36 cellular contexts compared by ENCODE assay signal in the genomic region with DNA sequence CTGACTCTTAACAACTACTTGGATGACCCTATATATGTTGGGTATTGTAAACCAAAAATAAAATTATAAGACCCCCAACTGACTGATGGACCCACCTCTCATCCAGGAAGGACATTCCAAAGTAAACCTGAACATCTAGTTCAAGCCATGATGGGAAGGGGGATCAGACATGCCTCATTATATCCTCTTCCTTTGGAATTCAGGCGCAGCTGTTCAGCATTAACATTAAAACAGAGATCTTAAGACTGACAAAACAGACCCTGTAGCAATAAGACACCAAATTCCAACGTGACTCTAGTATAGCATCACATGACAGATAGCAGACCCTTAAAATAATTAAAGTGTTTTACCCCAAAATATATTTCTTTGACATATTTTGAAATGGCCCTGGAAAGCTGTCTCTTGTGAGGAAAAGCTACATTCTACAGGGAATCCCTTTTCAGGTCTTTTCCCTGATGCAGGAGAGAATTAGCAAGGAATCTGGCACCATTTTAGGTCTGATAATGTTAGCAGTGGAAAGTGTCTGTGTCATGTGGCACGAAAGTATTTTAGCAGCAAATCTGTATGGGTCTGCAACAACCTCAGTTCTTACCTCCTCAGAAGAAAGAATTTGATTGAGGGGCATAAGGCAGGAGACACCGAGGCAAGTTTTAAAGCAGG.
"Had no signal": no experiment of that assay in that cellular context is flagged by ENCODE, and none has a peak within 500 bp of the region (broad histone marks: within the 10 kb centered on the region; RNA-seq: fewer than 3 reads in every experiment).

No MANE protein-coding gene starts in this region.

- H3K4me1 Mint-ChIP-seq: activated CD4-positive, alpha-beta T cell treated with anti-CD3 and anti-CD28 coated beads, Interleukin-2, amount 10 ng/mL, durations not matched to agents 7 days and 5 days; activated naive CD4-positive, alpha-beta T cell treated with anti-CD3 and anti-CD28 coated beads, Interleukin-2, amount 10 ng/mL, durations not matched to agents 7 days and 5 days; activated naive CD8-positive, alpha-beta T cell treated with anti-CD3 and anti-CD28 coated beads, Interleukin-2, amount 50 U/mL, for 24 hours had no signal

- ATAC-seq: activated CD8-positive, alpha-beta T cell treated with anti-CD3 and anti-CD28 coated beads, Interleukin-2, amount 10 ng/mL, durations not matched to agents 7 days and 5 days; activated naive CD8-positive, alpha-beta T cell treated with anti-CD3 and anti-CD28 coated beads, Interleukin-2, amount 50 U/mL, for 24 hours; activated T-cell treated with anti-CD3 and anti-CD28 coated beads, Interleukin-2, amount 50 U/mL, for 4 hours; PC-3 had no signal

- H3K4me3 Mint-ChIP-seq: activated CD4-positive, alpha-beta T cell treated with anti-CD3 and anti-CD28 coated beads, Interleukin-2, amount 10 ng/mL, durations not matched to agents 7 days and 5 days; activated CD8-positive, alpha-beta T cell treated with anti-CD3 and anti-CD28 coated beads, Interleukin-2, amount 10 ng/mL, durations not matched to agents 7 days and 5 days; activated naive CD4-positive, alpha-beta T cell treated with anti-CD3 and anti-CD28 coated beads, Interleukin-2, amount 10 ng/mL, durations not matched to agents 7 days and 5 days; activated naive CD8-positive, alpha-beta T cell; activated naive CD8-positive, alpha-beta T cell treated with anti-CD3 and anti-CD28 coated beads, Interleukin-2, amount 50 U/mL, for 24 hours; activated T-cell treated with anti-CD3 and anti-CD28 coated beads, Interleukin-2, amount 50 U/mL, for 4 hours; brain had no signal

- H3K27ac Mint-ChIP-seq: activated CD4-positive, alpha-beta T cell treated with anti-CD3 and anti-CD28 coated beads, Interleukin-2, amount 10 ng/mL, durations not matched to agents 7 days and 5 days; activated CD8-positive, alpha-beta T cell treated with anti-CD3 and anti-CD28 coated beads, Interleukin-2, amount 10 ng/mL, durations not matched to agents 7 days and 5 days; activated naive CD4-positive, alpha-beta T cell treated with anti-CD3 and anti-CD28 coated beads, Interleukin-2, amount 10 ng/mL, durations not matched to agents 7 days and 5 days; activated naive CD8-positive, alpha-beta T cell; activated naive CD8-positive, alpha-beta T cell treated with anti-CD3 and anti-CD28 coated beads, Interleukin-2, amount 50 U/mL, for 24 hours; brain had no signal

- DNase-seq: activated CD4-positive, alpha-beta T cell treated with anti-CD3 and anti-CD28 coated beads, Interleukin-2, amount 10 ng/mL, durations not matched to agents 7 days and 5 days; activated CD4-positive, alpha-beta T cell treated with anti-CD3 and anti-CD28 coated beads, Interleukin-2, amount 50 U/mL, for 48 hours; activated CD4-positive, CD25-positive, alpha-beta regulatory T cell; activated CD8-positive, alpha-beta T cell treated with anti-CD3 and anti-CD28 coated beads, Interleukin-2, amount 10 ng/mL, durations not matched to agents 7 days and 5 days; activated effector memory CD4-positive, alpha-beta T cell treated with Interleukin-2 at 50 U/mL for 16 hours; activated naive CD4-positive, alpha-beta T cell treated with anti-CD3 and anti-CD28 coated beads, Interleukin-2, amount 10 ng/mL, durations not matched to agents 7 days and 5 days; activated naive CD8-positive, alpha-beta T cell treated with anti-CD3 and anti-CD28 coated beads, Interleukin-2, amount 50 U/mL, for 24 hours; activated T-cell treated with anti-CD3 and anti-CD28 coated beads, Interleukin-2, amount 50 U/mL, for 4 hours; anterior cingulate cortex; caudate nucleus; cerebellar nuclear complex; Kasumi-1; MG63; NCI-H1048; NCI-H1105 treated with DMSO at 0.1 percent for 48 hours; NCI-H1436; NCI-H1694; NCI-H1930; NCI-H2081 treated with DMSO at 0.1 percent for 48 hours; NCI-H226; NCI-H446 treated with DMSO at 0.1 percent for 48 hours; NCI-H524; NCI-H69; NK-92 treated with Interleukin-12 subunit alpha and Interleukin-12 subunit beta, amount 100 ng/mL, for 24 hours; PC-3; Peyer's patch; RPMI8226; SHP77 treated with DMSO at 0.1 percent for 48 hours; SW 1271; T-helper 1 cell; T-helper 2 cell; T-helper 9 cell had no signal

- H3K4me3 ChIP-seq: MG63, Peyer's patch had no signal

- H3K27me3 Mint-ChIP-seq: activated CD4-positive, alpha-beta T cell treated with anti-CD3 and anti-CD28 coated beads, Interleukin-2, amount 10 ng/mL, durations not matched to agents 7 days and 5 days; activated naive CD8-positive, alpha-beta T cell; activated naive CD8-positive, alpha-beta T cell treated with anti-CD3 and anti-CD28 coated beads, Interleukin-2, amount 50 U/mL, for 24 hours had no signal

- H3K9me3 Mint-ChIP-seq: activated CD4-positive, alpha-beta T cell treated with anti-CD3 and anti-CD28 coated beads, Interleukin-2, amount 10 ng/mL, durations not matched to agents 7 days and 5 days; activated naive CD4-positive, alpha-beta T cell treated with anti-CD3 and anti-CD28 coated beads, Interleukin-2, amount 10 ng/mL, durations not matched to agents 7 days and 5 days; activated naive CD8-positive, alpha-beta T cell treated with anti-CD3 and anti-CD28 coated beads, Interleukin-2, amount 50 U/mL, for 24 hours; activated T-cell treated with anti-CD3 and anti-CD28 coated beads, Interleukin-2, amount 50 U/mL, for 4 hours; brain had no signal

- FAIRE-seq: bronchial epithelial cell had no signal

- H3K4me1 ChIP-seq: Peyer's patch had no signal

- H3K27ac ChIP-seq: Peyer's patch, VCaP had no signal

- H3K36me3 ChIP-seq: MG63, Peyer's patch had no signal

- H3K36me3 Mint-ChIP-seq: activated naive CD4-positive, alpha-beta T cell treated with anti-CD3 and anti-CD28 coated beads, Interleukin-2, amount 10 ng/mL, durations not matched to agents 7 days and 5 days; activated naive CD8-positive, alpha-beta T cell; brain had no signal

- H3K9me3 ChIP-seq: MG63, Peyer's patch had no signal

- H3K27me3 ChIP-seq: MG63, Peyer's patch had no signal
